In the genomic region with DNA sequence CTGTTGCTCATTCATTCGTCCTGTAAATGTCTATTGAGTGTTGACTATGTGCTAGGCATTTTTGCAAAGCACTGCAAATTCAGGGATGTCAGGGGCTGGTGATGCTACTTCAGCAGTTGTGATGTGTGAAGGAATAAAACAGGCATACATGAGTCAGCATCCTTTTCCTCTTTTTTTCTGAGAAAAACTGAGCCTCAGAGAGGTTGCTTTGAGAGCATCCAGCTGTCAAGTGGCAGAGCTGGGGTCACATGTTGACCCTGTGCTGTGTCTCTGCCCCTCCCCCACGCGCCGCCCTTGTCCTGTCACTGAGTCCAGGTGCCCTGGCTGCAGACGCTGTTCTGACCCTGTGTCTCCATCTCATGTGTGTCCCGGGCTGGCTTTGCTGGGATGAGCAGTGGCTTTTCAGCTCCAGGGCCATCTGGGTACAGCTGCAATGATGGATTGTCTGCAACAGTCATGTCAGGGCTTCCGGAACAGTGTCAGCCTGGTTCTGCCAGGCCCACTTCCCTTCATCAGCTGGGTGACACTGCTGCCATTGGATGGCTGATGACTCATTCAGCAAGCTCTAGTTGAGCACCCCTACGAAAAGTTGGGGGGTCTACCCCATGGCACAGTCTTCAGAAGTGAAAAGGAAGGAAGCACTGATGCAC, we compare ENCODE assay signal across 20 cellular contexts. TPM values are rescaled to one million over a fixed set of nuclear protein-coding genes. Genes with fewer than 3 reads are reported as not detected.
DNase-seq lines count a peak whose midpoint lies in the region; ATAC-seq and TF ChIP-seq lines count a peak whose summit lies in the region.
"Had no signal": no experiment of that assay in that cellular context is flagged by ENCODE, and none has a peak within 500 bp of the region (broad histone marks: within the 10 kb centered on the region; RNA-seq: fewer than 3 reads in every experiment).

No MANE protein-coding gene starts in this region.

- CTCF ChIA-PET in activated CD8-positive, alpha-beta T cell treated with anti-CD3 and anti-CD28 coated beads for 36 hours (lab: Charles Lee) = no interaction called here
- CTCF ChIA-PET in activated CD8-positive, alpha-beta T cell treated with anti-CD3 and anti-CD28 coated beads, Interleukin-2, amount 10 ng/mL, durations not matched to agents 7 days and 5 days (lab: Charles Lee) = no interaction called here
- CTCF ChIA-PET in A673 (lab: Charles Lee) = no interaction called here

- DNase-seq in activated CD8-positive, alpha-beta T cell treated with anti-CD3 and anti-CD28 coated beads for 36 hours = no peak
- no peak for DNase-seq in activated CD8-positive, alpha-beta T cell treated with anti-CD3 and anti-CD28 coated beads, Interleukin-2, amount 10 ng/mL, durations not matched to agents 7 days and 5 days
- DNase-seq in adrenal gland = peak in 6 of 7 donors; percentile 44 to 88 (median 66)
- peak; percentile 82 for DNase-seq in superior temporal gyrus (ENCODE audit: extremely low spot score)
- no peak for DNase-seq in A673 (ENCODE audit: low spot score)
- no peak for DNase-seq in NCI-H69 (lab: John Stamatoyannopoulos, UW)
- no peak for DNase-seq in islet precursor cell
- DNase-seq: activated T-cell treated with anti-CD3 and anti-CD28 coated beads for 4 hours; COR-L47; immature natural killer cell; mesendoderm; NCI-H1105 treated with DMSO at 0.1 percent for 48 hours; stimulated activated CD4-positive, alpha-beta T cell treated with anti-CD3 and anti-CD28 coated beads, Interleukin-4, amount 100 ng/mL, for 4 hours; T-helper 17 cell; trophoblast cell had no signal

- POLR2A ChIA-PET in activated CD8-positive, alpha-beta T cell treated with anti-CD3 and anti-CD28 coated beads for 36 hours (lab: Charles Lee) = no interaction called here
- POLR2A ChIA-PET in activated CD8-positive, alpha-beta T cell treated with anti-CD3 and anti-CD28 coated beads, Interleukin-2, amount 10 ng/mL, durations not matched to agents 7 days and 5 days (lab: Charles Lee) = no interaction called here
- POLR2A ChIA-PET in A673 (lab: Charles Lee; ENCODE audit: low non-redundant PET) = no interaction called here

- intact Hi-C loops in activated CD8-positive, alpha-beta T cell treated with anti-CD3 and anti-CD28 coated beads for 36 hours (cut with micrococcal nuclease) = no loop called here
- intact Hi-C loops in adrenal gland (cut with DNase I) (no loop called here), A673 (cut with micrococcal nuclease; ENCODE audit: unreplicated experiment) (no loop called here)

- no peak for TF ChIP-seq CTCF in activated CD8-positive, alpha-beta T cell treated with anti-CD3 and anti-CD28 coated beads for 36 hours (IDR thresholded peaks at IDR 0.05)
- TF ChIP-seq CTCF in adrenal gland (IDR thresholded peaks at IDR 0.05) (no peak), A673 (conservative IDR thresholded peaks at IDR 0.05; ENCODE audit: low read depth, low read length) (no peak)

- no TSS peak for BruUV-seq in A673 (replicated peaks; lab: Mats Ljungman, UMichigan)

- TF ChIP-seq POLR2A in adrenal gland (IDR thresholded peaks at IDR 0.05) = no peak

- peaks cover 6% of the 10 kb centered on the region for H3K4me1 Mint-ChIP-seq in activated CD8-positive, alpha-beta T cell treated with anti-CD3 and anti-CD28 coated beads for 36 hours (ENCODE audit: low read depth)
- H3K4me1 Mint-ChIP-seq in activated CD8-positive, alpha-beta T cell treated with anti-CD3 and anti-CD28 coated beads, Interleukin-2, amount 10 ng/mL, durations not matched to agents 7 days and 5 days (ENCODE audit: low read depth) = peaks cover 17% of the 10 kb centered on the region
- H3K4me1 Mint-ChIP-seq: immature natural killer cell, T-helper 17 cell had no signal

- H3K4me3 Mint-ChIP-seq in activated CD8-positive, alpha-beta T cell treated with anti-CD3 and anti-CD28 coated beads for 36 hours = no peak overlapping the region
- H3K4me3 Mint-ChIP-seq in activated CD8-positive, alpha-beta T cell treated with anti-CD3 and anti-CD28 coated beads, Interleukin-2, amount 10 ng/mL, durations not matched to agents 7 days and 5 days = no peak overlapping the region
- H3K4me3 Mint-ChIP-seq: immature natural killer cell, T-helper 17 cell had no signal

- H3K27ac ChIP-seq in adrenal gland = peak overlapping the region in 2 of 5 donors; percentile 17 to 50
- H3K27ac ChIP-seq in layer of hippocampus (ENCODE audit: low read depth, low read length) = peak overlapping the region; percentile 80
- H3K27ac ChIP-seq in A673 (ENCODE audit: low read depth, low read length, poor library complexity, severe bottlenecking) = no peak overlapping the region
- H3K27ac ChIP-seq: gastroesophageal sphincter had no signal

- H3K36me3 Mint-ChIP-seq in activated CD8-positive, alpha-beta T cell treated with anti-CD3 and anti-CD28 coated beads for 36 hours (ENCODE audit: low read depth) = no peaks in the 10 kb centered on the region
- no peaks in the 10 kb centered on the region for H3K36me3 Mint-ChIP-seq in activated CD8-positive, alpha-beta T cell treated with anti-CD3 and anti-CD28 coated beads, Interleukin-2, amount 10 ng/mL, durations not matched to agents 7 days and 5 days (ENCODE audit: low read depth)
- H3K36me3 Mint-ChIP-seq: IgD-negative memory B cell, immature natural killer cell had no signal

- peaks cover 6% of the 10 kb centered on the region for H3K27me3 Mint-ChIP-seq in activated CD8-positive, alpha-beta T cell treated with anti-CD3 and anti-CD28 coated beads for 36 hours
- no peaks in the 10 kb centered on the region for H3K27me3 Mint-ChIP-seq in activated CD8-positive, alpha-beta T cell treated with anti-CD3 and anti-CD28 coated beads, Interleukin-2, amount 10 ng/mL, durations not matched to agents 7 days and 5 days (ENCODE audit: low read depth)

- no peak overlapping the region for H3K27ac Mint-ChIP-seq in activated CD8-positive, alpha-beta T cell treated with anti-CD3 and anti-CD28 coated beads for 36 hours
- H3K27ac Mint-ChIP-seq in activated CD8-positive, alpha-beta T cell treated with anti-CD3 and anti-CD28 coated beads, Interleukin-2, amount 10 ng/mL, durations not matched to agents 7 days and 5 days = no peak overlapping the region
- H3K27ac Mint-ChIP-seq: IgD-negative memory B cell, immature natural killer cell, T-helper 17 cell had no signal

- H3K9me3 ChIP-seq in adrenal gland (replicated peaks in 1 of 3) = no peaks in the 10 kb centered on the region
- no peaks in the 10 kb centered on the region for H3K9me3 ChIP-seq in A673 (ENCODE audit: low read depth, low read length, poor library complexity, severe bottlenecking)
- H3K9me3 ChIP-seq: HAP-1 had no signal

- peak; percentile 37 for ATAC-seq in activated CD8-positive, alpha-beta T cell treated with anti-CD3 and anti-CD28 coated beads for 36 hours
- no peak for ATAC-seq in activated CD8-positive, alpha-beta T cell treated with anti-CD3 and anti-CD28 coated beads, Interleukin-2, amount 10 ng/mL, durations not matched to agents 7 days and 5 days
- ATAC-seq: activated CD4-positive, CD25-positive, alpha-beta regulatory T cell treated with anti-CD3 and anti-CD28 coated beads, Interleukin-2, amount 50 U/mL, for 24 hours; gastroesophageal sphincter; T-helper 17 cell had no signal

- no peaks in the 10 kb centered on the region for H3K27me3 ChIP-seq in adrenal gland
- H3K27me3 ChIP-seq in layer of hippocampus (ENCODE audit: control insufficient read depth, insufficient read depth, low read length) = no peaks in the 10 kb centered on the region
- H3K27me3 ChIP-seq in A673 (replicated peaks; ENCODE audit: insufficient read depth, low read depth, low read length, poor library complexity) = peaks cover 7% of the 10 kb centered on the region

- H3K4me1 ChIP-seq in adrenal gland (replicated peaks in 1 of 2) (peaks cover 8 to 16% of the 10 kb centered on the region in 2 donors), A673 (ENCODE audit: insufficient read depth, low read length, poor library complexity, severe bottlenecking) (no peaks in the 10 kb centered on the region)
- H3K4me1 ChIP-seq: gastroesophageal sphincter, HAP-1 had no signal

- H3K36me3 ChIP-seq in adrenal gland (replicated peaks in 1 of 2) = no peaks in the 10 kb centered on the region
- H3K36me3 ChIP-seq in A673 (ENCODE audit: insufficient read depth, low read length, poor library complexity, severe bottlenecking) = no peaks in the 10 kb centered on the region
- H3K36me3 ChIP-seq: gastroesophageal sphincter, HAP-1 had no signal

- H3K9me3 Mint-ChIP-seq in activated CD8-positive, alpha-beta T cell treated with anti-CD3 and anti-CD28 coated beads for 36 hours = no peaks in the 10 kb centered on the region
- no peaks in the 10 kb centered on the region for H3K9me3 Mint-ChIP-seq in activated CD8-positive, alpha-beta T cell treated with anti-CD3 and anti-CD28 coated beads, Interleukin-2, amount 10 ng/mL, durations not matched to agents 7 days and 5 days (ENCODE audit: insufficient read depth)

- 14 to 34% (median 28%) methylated on average over 2 to 8 of the region's 8 CpGs for WGBS in adrenal gland, 4 donors

- no peak overlapping the region for H3K4me3 ChIP-seq in adrenal gland
- no peak overlapping the region for H3K4me3 ChIP-seq in A673 (ENCODE audit: low read depth, low read length, poor library complexity, severe bottlenecking)
- H3K4me3 ChIP-seq: gastroesophageal sphincter, HAP-1 had no signal

RNA-seq across cellular contexts. Expression of gene SEC14L5, which starts 14.9 kb away (rescaled TPM):
- under 1 TPM in 1 of 2 experiments, not detected in 1; 0.07 TPM for total RNA-seq in activated CD8-positive, alpha-beta T cell treated with anti-CD3 and anti-CD28 coated beads for 36 hours
- not detected for total RNA-seq in activated CD8-positive, alpha-beta T cell treated with anti-CD3 and anti-CD28 coated beads, Interleukin-2, amount 10 ng/mL, durations not matched to agents 7 days and 5 days
- 1 to 10 TPM in 5 of 8 donors, under 1 TPM in 3; 0.12 to 1.8 (median 1.1) TPM for total RNA-seq in adrenal gland
- polyA plus RNA-seq in adrenal gland = under 1 TPM; 0.16 to 0.56 (median 0.51) TPM
- total RNA-seq in A673 (2021) = 0.04 TPM in 1 of 2 replicates, not detected in the other
- polyA plus RNA-seq: immature natural killer cell had no signal

RNA-seq across cellular contexts. Expression of gene PPL, which starts 36.1 kb away (rescaled TPM):
- under 1 TPM in 1 of 2 experiments, not detected in 1; 0.05 TPM for total RNA-seq in activated CD8-positive, alpha-beta T cell treated with anti-CD3 and anti-CD28 coated beads for 36 hours
- not detected for total RNA-seq in activated CD8-positive, alpha-beta T cell treated with anti-CD3 and anti-CD28 coated beads, Interleukin-2, amount 10 ng/mL, durations not matched to agents 7 days and 5 days
- total RNA-seq in adrenal gland (10 to 100 TPM in 7 of 8 donors, under 1 TPM in 1; 0.74 to 20.9 (median 16.3) TPM), A673 (2021) (0.04 and 0.42 TPM in 2 replicates)
- 10 to 100 TPM in 1 of 3 donors, 1 to 10 TPM in 1, under 1 TPM in 1; 0.38 to 10.1 (median 4.8) TPM for polyA plus RNA-seq in adrenal gland
- total RNA-seq: T-helper 17 cell had no signal

Comparison
In these comparisons a context has a peak if more than half of its experiments do, and no peak if none do; other contexts are left out.
1. DNase-seq: peak in adrenal gland (6 of 7) and superior temporal gyrus (single experiment); none in activated CD8-positive, alpha-beta T cell treated with anti-CD3 and anti-CD28 coated beads for 36 hours (single experiment), activated CD8-positive, alpha-beta T cell treated with anti-CD3 and anti-CD28 coated beads, Interleukin-2, amount 10 ng/mL, durations not matched to agents 7 days and 5 days (single experiment), A673 (single experiment), NCI-H69 (single experiment) and islet precursor cell (single experiment).